In the genomic region with DNA sequence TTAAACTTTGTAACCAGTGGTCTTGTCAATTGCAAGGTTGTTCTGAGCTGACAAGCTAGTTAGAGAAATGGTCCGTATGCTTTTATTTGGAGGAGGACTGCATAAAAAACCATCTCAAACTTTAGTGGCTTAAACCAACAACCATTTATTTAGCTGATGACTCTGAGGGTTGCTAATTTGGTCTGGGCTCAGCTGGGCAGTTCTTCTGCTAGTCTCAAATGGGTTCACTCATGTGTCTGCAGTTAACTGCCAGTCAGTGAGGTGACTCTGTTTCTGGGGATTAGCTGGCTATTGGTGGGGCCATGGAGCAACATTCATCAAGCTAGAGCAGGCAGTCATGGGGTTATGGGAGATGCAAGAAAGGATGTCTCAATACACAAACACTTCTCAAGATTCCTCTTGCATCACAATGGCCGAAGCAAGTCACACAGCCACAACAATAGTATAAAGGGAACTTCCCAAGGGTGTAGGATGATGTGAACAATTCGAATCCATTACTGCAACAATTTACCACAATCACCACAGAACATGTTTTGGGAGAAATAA, we compare ENCODE assay signal across 21 cellular contexts.
"Had no signal": no experiment of that assay in that cellular context is flagged by ENCODE, and none has a peak within 500 bp of the region (broad histone marks: within the 10 kb centered on the region; RNA-seq: fewer than 3 reads in every experiment).

No MANE protein-coding gene starts in this region.

- H3K27ac Mint-ChIP-seq: activated B cell treated with CpG ODN at 0.5 μM for 24 hours, memory B cell, progenitor cell of endocrine pancreas had no signal

- H3K4me1 ChIP-seq: ascending aorta, esophagus muscularis mucosa, gastroesophageal sphincter, heart left ventricle, left ventricle myocardium inferior, right atrium auricular region had no signal

- H3K27ac ChIP-seq: ascending aorta, esophagus muscularis mucosa, gastroesophageal sphincter, heart left ventricle, left ventricle myocardium inferior, right atrium auricular region, thyroid gland had no signal

- H3K27me3 Mint-ChIP-seq: activated B cell treated with CpG ODN at 0.5 μM for 24 hours, memory B cell had no signal

- H3K4me1 Mint-ChIP-seq: activated B cell treated with CpG ODN at 0.5 μM for 24 hours, memory B cell had no signal

- H3K36me3 ChIP-seq: ascending aorta, esophagus muscularis mucosa, gastroesophageal sphincter, heart left ventricle, left ventricle myocardium inferior, right atrium auricular region, thyroid gland had no signal

- H3K36me3 Mint-ChIP-seq: memory B cell had no signal

- H3K4me3 ChIP-seq: ascending aorta, esophagus muscularis mucosa, gastroesophageal sphincter, heart left ventricle, left ventricle myocardium inferior, right atrium auricular region, thyroid gland had no signal

- DNase-seq: activated B cell treated with CpG ODN at 0.5 μM for 24 hours; activated CD4-positive, alpha-beta T cell treated with anti-CD3 and anti-CD28 coated beads for 48 hours; activated CD8-positive, alpha-beta memory T cell treated with anti-CD3 and anti-CD28 coated beads, Interleukin-2, amount 50 U/mL, for 4 hours; activated effector memory CD4-positive, alpha-beta T cell treated with Interleukin-2 at 50 U/mL for 16 hours; activated naive CD4-positive, alpha-beta T cell treated with anti-CD3 and anti-CD28 coated beads, Interleukin-2, amount 50 U/mL, for 16 hours; activated T-cell treated with anti-CD3 and anti-CD28 coated beads, Interleukin-2, amount 50 U/mL, for 4 hours; cerebellar nuclear complex; cortex of kidney; effector CD4-positive, alpha-beta T cell; heart left ventricle; left ventricle myocardium inferior; stimulated activated CD4-positive, alpha-beta T cell treated with anti-CD3 and anti-CD28 coated beads, Interleukin-2, amount 100 ng/mL, for 24 hours; stimulated activated naive CD4-positive, alpha-beta T cell treated with Interleukin-2 at 50 U/mL for 16 hours; thyroid gland had no signal

- H3K4me3 Mint-ChIP-seq: activated B cell treated with CpG ODN at 0.5 μM for 24 hours; activated T-cell treated with anti-CD3 and anti-CD28 coated beads, Interleukin-2, amount 50 U/mL, for 4 hours; memory B cell; neural crest cell had no signal

- ATAC-seq: activated T-cell treated with anti-CD3 and anti-CD28 coated beads, Interleukin-2, amount 50 U/mL, for 4 hours; gastroesophageal sphincter had no signal

- H3K9me3 ChIP-seq: ascending aorta, gastroesophageal sphincter, right atrium auricular region, thyroid gland had no signal

- H3K27me3 ChIP-seq: ascending aorta, esophagus muscularis mucosa, gastroesophageal sphincter, heart left ventricle, right atrium auricular region, thyroid gland had no signal

- H3K9me3 Mint-ChIP-seq: activated B cell treated with CpG ODN at 0.5 μM for 24 hours; activated T-cell treated with anti-CD3 and anti-CD28 coated beads, Interleukin-2, amount 50 U/mL, for 4 hours had no signal
